Comparison of ENCODE assay signal across 13 cellular contexts in the genomic region with DNA sequence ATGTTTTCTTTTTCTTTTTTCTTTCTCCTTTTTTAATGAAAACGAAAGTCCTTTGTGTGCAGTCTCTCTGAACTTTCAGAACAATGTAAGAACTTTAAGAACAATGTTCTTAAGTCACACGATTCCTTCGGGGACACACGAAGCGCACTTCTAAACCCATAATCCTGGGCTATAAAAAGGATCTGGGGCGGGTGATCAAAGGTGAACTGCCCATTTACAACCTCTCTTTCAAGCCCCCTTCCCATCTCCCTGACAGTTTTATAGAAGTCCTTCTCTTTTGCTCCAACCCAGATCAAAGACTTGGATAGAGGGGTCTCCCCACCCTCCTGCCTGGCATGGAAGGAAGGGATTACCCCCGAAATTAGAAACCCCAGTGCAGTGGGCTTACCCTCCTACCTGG.
A peak's percentile ranks its signal among the peaks of the same experiment; 100 is the strongest.
DNase-seq lines count a peak whose midpoint lies in the region; ATAC-seq and TF ChIP-seq lines count a peak whose summit lies in the region.
"Had no signal": no experiment of that assay in that cellular context is flagged by ENCODE, and none has a peak within 500 bp of the region (broad histone marks: within the 10 kb centered on the region; RNA-seq: fewer than 3 reads in every experiment).

No MANE protein-coding gene starts in this region.

- peak overlapping the region; percentile 65 to 69 for H3K4me3 Mint-ChIP-seq in activated T-cell treated with anti-CD3 and anti-CD28 coated beads, Interleukin-2, amount 50 U/mL, for 72 hours
- peak overlapping the region; percentile 46 for H3K4me3 Mint-ChIP-seq in stimulated activated effector memory CD8-positive, alpha-beta T cell treated with anti-CD3 and anti-CD28 coated beads, Interleukin-12 subunit alpha, Interleukin-12 subunit beta, amount 100 ng/mL, for 72 hours

- no peaks in the 10 kb centered on the region for H3K9me3 Mint-ChIP-seq in activated T-cell treated with anti-CD3 and anti-CD28 coated beads, Interleukin-2, amount 50 U/mL, for 72 hours
- no peaks in the 10 kb centered on the region for H3K9me3 Mint-ChIP-seq in stimulated activated effector memory CD8-positive, alpha-beta T cell treated with anti-CD3 and anti-CD28 coated beads, Interleukin-12 subunit alpha, Interleukin-12 subunit beta, amount 100 ng/mL, for 72 hours

- peak overlapping the region; percentile 25 for H3K27ac Mint-ChIP-seq in activated T-cell treated with anti-CD3 and anti-CD28 coated beads, Interleukin-2, amount 50 U/mL, for 72 hours
- peak overlapping the region; percentile 70 for H3K27ac Mint-ChIP-seq in stimulated activated effector memory CD8-positive, alpha-beta T cell treated with anti-CD3 and anti-CD28 coated beads, Interleukin-12 subunit alpha, Interleukin-12 subunit beta, amount 100 ng/mL, for 72 hours

- H3K4me3 ChIP-seq in SJCRH30: peak overlapping the region; percentile 44
- H3K4me3 ChIP-seq: lung had no signal

- POLR2A ChIA-PET in RWPE1 (lab: Yijun Ruan, JAX; ENCODE audit: low non-redundant PET): no interaction called here

- H3K9me3 ChIP-seq in SJCRH30 (replicated peaks): no peaks in the 10 kb centered on the region

- H3K36me3 ChIP-seq in SJCRH30: no peaks in the 10 kb centered on the region

- no peak for DNase-seq in activated T-cell treated with anti-CD3 and anti-CD28 coated beads, Interleukin-2, amount 50 U/mL, for 72 hours
- DNase-seq in activated T-cell treated with anti-CD3 and anti-CD28 coated beads, Interleukin-2, amount 50 U/mL, for 48 hours: no peak
- no peak for DNase-seq in SJCRH30
- peak; percentile 24 for DNase-seq in fibroblast of peridontal ligament (ENCODE audit: extremely low read depth)
- DNase-seq in stimulated activated effector memory CD8-positive, alpha-beta T cell treated with anti-CD3 and anti-CD28 coated beads, Interleukin-12 subunit alpha, Interleukin-12 subunit beta, amount 100 ng/mL, for 72 hours (ENCODE audit: low spot score in 2 of 2): no peak
- DNase-seq in RWPE1 (ENCODE audit: low spot score): no peak
- DNase-seq in NCI-H2227 treated with DMSO at 0.1 percent for 48 hours (lab: John Stamatoyannopoulos, UW): no peak
- DNase-seq: anterior cingulate cortex; COR-L47; NCI-H1417 treated with DMSO at 0.1 percent for 48 hours; NK-92 treated with Interleukin-12 subunit alpha and Interleukin-12 subunit beta, amount 100 ng/mL, for 24 hours had no signal

- no peaks in the 10 kb centered on the region for H3K36me3 Mint-ChIP-seq in activated T-cell treated with anti-CD3 and anti-CD28 coated beads, Interleukin-2, amount 50 U/mL, for 72 hours (ENCODE audit: insufficient read depth in 2 of 2)
- H3K36me3 Mint-ChIP-seq in stimulated activated effector memory CD8-positive, alpha-beta T cell treated with anti-CD3 and anti-CD28 coated beads, Interleukin-12 subunit alpha, Interleukin-12 subunit beta, amount 100 ng/mL, for 72 hours: no peaks in the 10 kb centered on the region

- no peaks in the 10 kb centered on the region for H3K27me3 ChIP-seq in SJCRH30

- no peak for TF ChIP-seq CTCF in RWPE1 (conservative IDR thresholded peaks at IDR 0.05; ENCODE audit: low read depth)

- CTCF ChIA-PET in RWPE1 (lab: Yijun Ruan, JAX): no interaction called here

- peaks cover 40% of the 10 kb centered on the region for H3K4me1 Mint-ChIP-seq in activated T-cell treated with anti-CD3 and anti-CD28 coated beads, Interleukin-2, amount 50 U/mL, for 72 hours (ENCODE audit: low read depth)
- peaks cover 23% of the 10 kb centered on the region for H3K4me1 Mint-ChIP-seq in stimulated activated effector memory CD8-positive, alpha-beta T cell treated with anti-CD3 and anti-CD28 coated beads, Interleukin-12 subunit alpha, Interleukin-12 subunit beta, amount 100 ng/mL, for 72 hours

- H3K27me3 Mint-ChIP-seq in activated T-cell treated with anti-CD3 and anti-CD28 coated beads, Interleukin-2, amount 50 U/mL, for 72 hours (ENCODE audit: low read depth): peaks cover 30% of the 10 kb centered on the region

- peaks cover 46% of the 10 kb centered on the region for H3K4me1 ChIP-seq in SJCRH30

- ATAC-seq in activated T-cell treated with anti-CD3 and anti-CD28 coated beads, Interleukin-2, amount 50 U/mL, for 72 hours (replicated peaks in 1 of 2): no peak
- no peak for ATAC-seq in stimulated activated effector memory CD8-positive, alpha-beta T cell treated with anti-CD3 and anti-CD28 coated beads, Interleukin-12 subunit alpha, Interleukin-12 subunit beta, amount 100 ng/mL, for 72 hours
- no peak for ATAC-seq in HG03159 (IDR thresholded peaks at IDR 0.05; ENCODE audit: unreplicated experiment)

- H3K27ac ChIP-seq in SJCRH30 (peak overlapping the region; percentile 35; the same call in 1 of the 2 replicates), RWPE1 (no peak overlapping the region)
